ENCODE assay signal across 21 cellular contexts in genomic region chr11:119896387-119897045, GRCh38.
"Had no signal": no experiment of that assay in that cellular context is flagged by ENCODE, and none has a peak within 500 bp of the region (broad histone marks: within the 10 kb centered on the region; RNA-seq: fewer than 3 reads in every experiment).

No MANE protein-coding gene starts in this region.

- ATAC-seq: activated T-helper 17 cell treated with anti-CD3 and anti-CD28 coated beads, Interleukin-2, amount 50 U/mL, for 72 hours; effector memory CD8-positive, alpha-beta T cell; esophagus mucosa; left lung; naive thymus-derived CD4-positive, alpha-beta T cell; stimulated activated naive CD8-positive, alpha-beta T cell treated with anti-CD3 and anti-CD28 coated beads, Interleukin-15, Interleukin-2, amounts not matched to agents 100 U/mL and 50 U/mL, for 24 hours had no signal

- H3K27me3 ChIP-seq: right atrium auricular region had no signal

- H3K4me1 ChIP-seq: breast epithelium, left lung, prostate gland had no signal

- DNase-seq: activated CD4-positive, alpha-beta T cell treated with anti-CD3 and anti-CD28 coated beads, Interleukin-2, amount 10 ng/mL, durations not matched to agents 7 days and 5 days; activated CD4-positive, CD25-positive, alpha-beta regulatory T cell treated with anti-CD3 and anti-CD28 coated beads, Interleukin-2, amount 50 U/mL, for 72 hours; activated CD8-positive, alpha-beta memory T cell treated with anti-CD3 and anti-CD28 coated beads, Interleukin-2, amount 50 U/mL, for 4 hours; activated naive CD4-positive, alpha-beta T cell; activated T-cell treated with anti-CD3 and anti-CD28 coated beads, Interleukin-2, amount 50 U/mL, for 24 hours; amniotic stem cell; effector memory CD8-positive, alpha-beta T cell; foreskin melanocyte; kidney glomerular epithelial cell; left lung; naive thymus-derived CD4-positive, alpha-beta T cell; stimulated activated CD4-positive, alpha-beta T cell treated with anti-CD3 and anti-CD28 coated beads, Interleukin-4, amount 100 ng/mL, for 24 hours; stimulated activated naive CD8-positive, alpha-beta T cell treated with anti-CD3 and anti-CD28 coated beads, Interleukin-15, Interleukin-2, amounts not matched to agents 100 U/mL and 50 U/mL, for 24 hours; WERI-Rb-1 had no signal

- H3K9me3 Mint-ChIP-seq: activated CD4-positive, alpha-beta T cell treated with anti-CD3 and anti-CD28 coated beads, Interleukin-2, amount 10 ng/mL, durations not matched to agents 7 days and 5 days; activated T-cell treated with anti-CD3 and anti-CD28 coated beads, Interleukin-2, amount 50 U/mL, for 24 hours; activated T-helper 17 cell treated with anti-CD3 and anti-CD28 coated beads, Interleukin-2, amount 50 U/mL, for 72 hours; central memory CD8-positive, alpha-beta T cell; effector memory CD8-positive, alpha-beta T cell; naive thymus-derived CD4-positive, alpha-beta T cell had no signal

- H3K9me3 ChIP-seq: breast epithelium, left lung, prostate gland, right atrium auricular region had no signal

- H3K36me3 Mint-ChIP-seq: activated naive CD8-positive, alpha-beta T cell; naive thymus-derived CD4-positive, alpha-beta T cell had no signal

- H3K27ac ChIP-seq: breast epithelium, left lung, prostate gland, right atrium auricular region, WERI-Rb-1 had no signal

- H3K36me3 ChIP-seq: breast epithelium, left lung, prostate gland, right atrium auricular region, WERI-Rb-1 had no signal

- H3K4me3 ChIP-seq: breast epithelium, left lung, prostate gland, right atrium auricular region had no signal

- H3K27ac Mint-ChIP-seq: activated CD4-positive, alpha-beta T cell treated with anti-CD3 and anti-CD28 coated beads, Interleukin-2, amount 10 ng/mL, durations not matched to agents 7 days and 5 days; activated naive CD8-positive, alpha-beta T cell; activated T-cell treated with anti-CD3 and anti-CD28 coated beads, Interleukin-2, amount 50 U/mL, for 24 hours; activated T-helper 17 cell treated with anti-CD3 and anti-CD28 coated beads, Interleukin-2, amount 50 U/mL, for 72 hours; effector memory CD8-positive, alpha-beta T cell; naive thymus-derived CD4-positive, alpha-beta T cell had no signal

- H3K4me3 Mint-ChIP-seq: activated CD4-positive, alpha-beta T cell treated with anti-CD3 and anti-CD28 coated beads, Interleukin-2, amount 10 ng/mL, durations not matched to agents 7 days and 5 days; activated naive CD8-positive, alpha-beta T cell; activated T-cell treated with anti-CD3 and anti-CD28 coated beads, Interleukin-2, amount 50 U/mL, for 24 hours; activated T-helper 17 cell treated with anti-CD3 and anti-CD28 coated beads, Interleukin-2, amount 50 U/mL, for 72 hours; central memory CD8-positive, alpha-beta T cell; effector memory CD8-positive, alpha-beta T cell; naive thymus-derived CD4-positive, alpha-beta T cell had no signal

- H3K4me1 Mint-ChIP-seq: activated T-helper 17 cell treated with anti-CD3 and anti-CD28 coated beads, Interleukin-2, amount 50 U/mL, for 72 hours; central memory CD8-positive, alpha-beta T cell had no signal
